In the genomic region with DNA sequence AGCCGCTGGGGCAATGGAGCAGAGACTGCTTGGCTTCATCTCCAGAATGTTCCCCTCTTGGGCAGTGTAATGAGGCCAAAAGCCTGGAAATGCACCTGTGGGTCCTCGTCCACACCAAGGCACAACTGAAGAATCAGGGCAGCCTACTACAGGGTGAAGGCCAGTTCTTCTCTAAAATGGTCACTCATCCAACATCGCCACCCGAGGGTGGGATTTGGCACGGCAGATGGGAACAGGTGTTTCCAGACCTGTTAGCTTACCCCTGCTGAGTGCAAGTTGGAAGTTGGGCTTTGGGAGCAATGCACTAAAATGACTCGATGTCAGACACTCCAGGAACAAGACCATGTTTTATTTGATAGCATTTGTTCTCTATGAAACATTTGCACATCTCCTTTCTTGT, we compare ENCODE assay signal across 1 cellular context.
TF ChIP-seq lines count a peak whose summit lies in the region.

No MANE protein-coding gene starts in this region.

TF ChIP-seq in GM23338, 12 proteins besides CTCF, POLR2A, EP300 and RAD21 (continued from another document):
- TF ChIP-seq, protein P1, sequence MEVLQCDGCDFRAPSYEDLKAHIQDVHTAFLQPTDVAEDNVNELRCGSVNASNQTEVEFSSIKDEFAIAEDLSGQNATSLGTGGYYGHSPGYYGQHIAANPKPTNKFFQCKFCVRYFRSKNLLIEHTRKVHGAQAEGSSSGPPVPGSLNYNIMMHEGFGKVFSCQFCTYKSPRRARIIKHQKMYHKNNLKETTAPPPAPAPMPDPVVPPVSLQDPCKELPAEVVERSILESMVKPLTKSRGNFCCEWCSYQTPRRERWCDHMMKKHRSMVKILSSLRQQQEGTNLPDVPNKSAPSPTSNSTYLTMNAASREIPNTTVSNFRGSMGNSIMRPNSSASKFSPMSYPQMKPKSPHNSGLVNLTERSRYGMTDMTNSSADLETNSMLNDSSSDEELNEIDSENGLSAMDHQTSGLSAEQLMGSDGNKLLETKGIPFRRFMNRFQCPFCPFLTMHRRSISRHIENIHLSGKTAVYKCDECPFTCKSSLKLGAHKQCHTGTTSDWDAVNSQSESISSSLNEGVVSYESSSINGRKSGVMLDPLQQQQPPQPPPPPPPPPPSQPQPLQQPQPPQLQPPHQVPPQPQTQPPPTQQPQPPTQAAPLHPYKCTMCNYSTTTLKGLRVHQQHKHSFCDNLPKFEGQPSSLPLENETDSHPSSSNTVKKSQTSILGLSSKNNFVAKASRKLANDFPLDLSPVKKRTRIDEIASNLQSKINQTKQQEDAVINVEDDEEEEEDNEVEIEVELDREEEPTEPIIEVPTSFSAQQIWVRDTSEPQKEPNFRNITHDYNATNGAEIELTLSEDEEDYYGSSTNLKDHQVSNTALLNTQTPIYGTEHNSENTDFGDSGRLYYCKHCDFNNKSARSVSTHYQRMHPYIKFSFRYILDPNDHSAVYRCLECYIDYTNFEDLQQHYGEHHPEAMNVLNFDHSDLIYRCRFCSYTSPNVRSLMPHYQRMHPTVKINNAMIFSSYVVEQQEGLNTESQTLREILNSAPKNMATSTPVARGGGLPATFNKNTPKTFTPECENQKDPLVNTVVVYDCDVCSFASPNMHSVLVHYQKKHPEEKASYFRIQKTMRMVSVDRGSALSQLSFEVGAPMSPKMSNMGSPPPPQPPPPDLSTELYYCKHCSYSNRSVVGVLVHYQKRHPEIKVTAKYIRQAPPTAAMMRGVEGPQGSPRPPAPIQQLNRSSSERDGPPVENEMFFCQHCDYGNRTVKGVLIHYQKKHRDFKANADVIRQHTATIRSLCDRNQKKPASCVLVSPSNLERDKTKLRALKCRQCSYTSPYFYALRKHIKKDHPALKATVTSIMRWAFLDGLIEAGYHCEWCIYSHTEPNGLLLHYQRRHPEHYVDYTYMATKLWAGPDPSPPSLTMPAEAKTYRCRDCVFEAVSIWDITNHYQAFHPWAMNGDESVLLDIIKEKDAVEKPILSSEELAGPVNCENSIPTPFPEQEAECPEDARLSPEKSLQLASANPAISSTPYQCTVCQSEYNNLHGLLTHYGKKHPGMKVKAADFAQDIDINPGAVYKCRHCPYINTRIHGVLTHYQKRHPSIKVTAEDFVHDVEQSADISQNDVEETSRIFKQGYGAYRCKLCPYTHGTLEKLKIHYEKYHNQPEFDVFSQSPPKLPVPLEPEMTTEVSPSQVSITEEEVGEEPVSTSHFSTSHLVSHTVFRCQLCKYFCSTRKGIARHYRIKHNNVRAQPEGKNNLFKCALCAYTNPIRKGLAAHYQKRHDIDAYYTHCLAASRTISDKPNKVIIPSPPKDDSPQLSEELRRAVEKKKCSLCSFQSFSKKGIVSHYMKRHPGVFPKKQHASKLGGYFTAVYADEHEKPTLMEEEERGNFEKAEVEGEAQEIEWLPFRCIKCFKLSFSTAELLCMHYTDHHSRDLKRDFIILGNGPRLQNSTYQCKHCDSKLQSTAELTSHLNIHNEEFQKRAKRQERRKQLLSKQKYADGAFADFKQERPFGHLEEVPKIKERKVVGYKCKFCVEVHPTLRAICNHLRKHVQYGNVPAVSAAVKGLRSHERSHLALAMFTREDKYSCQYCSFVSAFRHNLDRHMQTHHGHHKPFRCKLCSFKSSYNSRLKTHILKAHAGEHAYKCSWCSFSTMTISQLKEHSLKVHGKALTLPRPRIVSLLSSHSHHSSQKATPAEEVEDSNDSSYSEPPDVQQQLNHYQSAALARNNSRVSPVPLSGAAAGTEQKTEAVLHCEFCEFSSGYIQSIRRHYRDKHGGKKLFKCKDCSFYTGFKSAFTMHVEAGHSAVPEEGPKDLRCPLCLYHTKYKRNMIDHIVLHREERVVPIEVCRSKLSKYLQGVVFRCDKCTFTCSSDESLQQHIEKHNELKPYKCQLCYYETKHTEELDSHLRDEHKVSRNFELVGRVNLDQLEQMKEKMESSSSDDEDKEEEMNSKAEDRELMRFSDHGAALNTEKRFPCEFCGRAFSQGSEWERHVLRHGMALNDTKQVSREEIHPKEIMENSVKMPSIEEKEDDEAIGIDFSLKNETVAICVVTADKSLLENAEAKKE (CRISPR knock-in tag; IDR thresholded peaks at IDR 0.05): no peak
